In the genomic region with DNA sequence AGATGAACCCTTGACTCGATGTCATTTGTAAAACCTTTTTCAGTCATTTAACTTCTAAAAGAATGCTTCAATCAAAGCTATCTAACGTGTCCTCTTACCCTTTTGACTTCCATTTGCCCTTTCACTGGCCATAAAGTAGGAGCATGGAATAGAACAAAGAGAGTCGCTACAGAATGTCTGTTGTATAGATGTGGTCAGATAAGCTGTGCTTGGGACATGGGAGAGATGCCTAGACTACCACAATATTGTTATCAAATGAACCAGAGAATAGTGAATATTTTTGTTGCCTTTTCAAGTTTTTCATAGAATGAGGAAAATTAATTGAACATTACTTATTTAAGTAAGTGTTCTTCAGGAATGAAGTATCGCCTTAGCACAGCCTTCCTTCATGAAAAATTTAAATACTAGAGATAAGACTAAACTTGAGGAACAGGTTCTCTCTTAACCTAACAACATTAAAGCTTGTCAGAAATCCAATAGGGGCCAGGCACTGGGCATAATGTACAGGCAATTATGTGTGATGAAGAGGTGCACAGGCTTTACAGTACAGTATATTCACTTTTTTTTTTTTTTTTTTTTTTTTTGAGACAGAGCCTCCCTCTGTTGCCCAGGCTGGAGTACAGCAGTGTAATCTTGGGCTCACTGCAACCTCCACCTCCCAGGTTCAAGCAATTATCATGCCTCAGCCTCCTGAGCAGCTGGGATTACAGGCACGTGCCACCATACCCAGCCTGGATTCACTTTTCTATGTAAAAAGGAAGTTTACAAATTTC, we compare ENCODE assay signal across 9 cellular contexts. TPM values are rescaled to one million over a fixed set of nuclear protein-coding genes. Genes with fewer than 3 reads are reported as not detected.
DNase-seq lines count a peak whose midpoint lies in the region; ATAC-seq and TF ChIP-seq lines count a peak whose summit lies in the region.
"Had no signal": no experiment of that assay in that cellular context is flagged by ENCODE, and none has a peak within 500 bp of the region (broad histone marks: within the 10 kb centered on the region; RNA-seq: fewer than 3 reads in every experiment).

No MANE protein-coding gene starts in this region.

- H3K4me1 ChIP-seq in thoracic aorta (ENCODE audit: control insufficient read depth in 1 of 2, low read depth in 2 of 2) = peaks cover 74 to 78% of the 10 kb centered on the region in 2 donors

- peaks cover 11% of the 10 kb centered on the region for H3K36me3 Mint-ChIP-seq in activated naive CD8-positive, alpha-beta T cell
- peaks cover 67% of the 10 kb centered on the region for H3K36me3 Mint-ChIP-seq in activated naive CD8-positive, alpha-beta T cell treated with anti-CD3 and anti-CD28 coated beads for 36 hours

- H3K4me3 ChIP-seq in thoracic aorta (no peak overlapping the region), MG63 (no peak overlapping the region)

- H3K27ac ChIP-seq in VCaP (peak overlapping the region; percentile 100), thoracic aorta (peak overlapping the region; percentile 8 to 99)

- no peaks in the 10 kb centered on the region for H3K27me3 Mint-ChIP-seq in activated naive CD8-positive, alpha-beta T cell
- H3K27me3 Mint-ChIP-seq in activated naive CD8-positive, alpha-beta T cell treated with anti-CD3 and anti-CD28 coated beads for 36 hours = no peaks in the 10 kb centered on the region

- H3K4me3 Mint-ChIP-seq in activated naive CD8-positive, alpha-beta T cell = peak overlapping the region; percentile 50
- no peak overlapping the region for H3K4me3 Mint-ChIP-seq in activated naive CD8-positive, alpha-beta T cell treated with anti-CD3 and anti-CD28 coated beads for 36 hours

- no peaks in the 10 kb centered on the region for H3K36me3 ChIP-seq in thoracic aorta
- H3K36me3 ChIP-seq in MG63 = peaks cover 14% of the 10 kb centered on the region

- H3K9me3 Mint-ChIP-seq in activated naive CD8-positive, alpha-beta T cell (ENCODE audit: low read depth) = no peaks in the 10 kb centered on the region
- H3K9me3 Mint-ChIP-seq in activated naive CD8-positive, alpha-beta T cell treated with anti-CD3 and anti-CD28 coated beads for 36 hours = no peaks in the 10 kb centered on the region

- peaks cover 86% of the 10 kb centered on the region for H3K4me1 Mint-ChIP-seq in activated naive CD8-positive, alpha-beta T cell (ENCODE audit: low read depth)
- peaks cover 67% of the 10 kb centered on the region for H3K4me1 Mint-ChIP-seq in activated naive CD8-positive, alpha-beta T cell treated with anti-CD3 and anti-CD28 coated beads for 36 hours

- H3K27ac Mint-ChIP-seq in activated naive CD8-positive, alpha-beta T cell = peak overlapping the region; percentile 78
- no peak overlapping the region for H3K27ac Mint-ChIP-seq in activated naive CD8-positive, alpha-beta T cell treated with anti-CD3 and anti-CD28 coated beads for 36 hours

- ATAC-seq in thoracic aorta (ENCODE audit: insufficient number of reproducible peaks, low FRiP score, low read depth) (no peak), GM19395 (IDR thresholded peaks at IDR 0.05; ENCODE audit: unreplicated experiment) (no peak)

- H3K9me3 ChIP-seq in thoracic aorta (no peaks in the 10 kb centered on the region), MG63 (no peaks in the 10 kb centered on the region)

- no peak for DNase-seq in activated naive CD8-positive, alpha-beta T cell treated with anti-CD3 and anti-CD28 coated beads for 36 hours
- DNase-seq in islet precursor cell (peak; percentile 62), thoracic aorta (ENCODE audit: low spot score) (no peak), MG63 (no peak), NCI-H774 (lab: John Stamatoyannopoulos, UW) (no peak)
- DNase-seq: H7 had no signal

- H3K27me3 ChIP-seq in thoracic aorta (replicated peaks; ENCODE audit: insufficient read depth) (no peaks in the 10 kb centered on the region), MG63 (no peaks in the 10 kb centered on the region)

- no peak for TF ChIP-seq CTCF in VCaP (conservative IDR thresholded peaks at IDR 0.05)
- no peak for TF ChIP-seq CTCF in thoracic aorta (IDR thresholded peaks at IDR 0.05)

RNA-seq across cellular contexts. Expression of a gene that starts 7.5 kb away (rescaled TPM):
- 10 to 100 TPM; 58.0 to 62.4 TPM for total RNA-seq in activated naive CD8-positive, alpha-beta T cell treated with anti-CD3 and anti-CD28 coated beads for 36 hours
- 100 to 1,000 TPM; 139 to 140 TPM for total RNA-seq in thoracic aorta
- total RNA-seq in MG63 (2014; rRNA removed; shearing (Covaris generic); ENCODE audit: low replicate concordance) = 5.1 and 6.7 TPM in 2 replicates
